16 cellular contexts compared by ENCODE assay signal in genomic region chr10:1824928-1825327, GRCh38.
DNase-seq lines count a peak whose midpoint lies in the region; ATAC-seq lines count a peak whose summit lies in the region.
"Had no signal": no experiment of that assay in that cellular context is flagged by ENCODE, and none has a peak within 500 bp of the region (broad histone marks: within the 10 kb centered on the region; RNA-seq: fewer than 3 reads in every experiment).

No MANE protein-coding gene starts in this region.

- peak; percentile 59 for DNase-seq in RPMI8226
- DNase-seq in D341Med (ENCODE audit: low spot score), result no peak
- DNase-seq in SK-N-DZ (ENCODE audit: low spot score), result no peak
- DNase-seq in DMS153 (lab: John Stamatoyannopoulos, UW), result no peak
- DNase-seq: activated naive CD4-positive, alpha-beta T cell; dorsolateral prefrontal cortex; GF-D8; KG1; NCI-H1694; NCI-H526; stimulated activated naive CD8-positive, alpha-beta T cell treated with anti-CD3 and anti-CD28 coated beads, Interleukin-15, Interleukin-2, amounts not matched to agents 100 U/mL and 50 U/mL, for 24 hours; T-helper 1 cell had no signal

- ATAC-seq in GM18502 (IDR thresholded peaks at IDR 0.05; ENCODE audit: poor library complexity, unreplicated experiment) (peak; percentile 89), GM21447 (IDR thresholded peaks at IDR 0.05; ENCODE audit: unreplicated experiment) (peak; percentile 55), HG03159 (IDR thresholded peaks at IDR 0.05; ENCODE audit: unreplicated experiment) (peak; percentile 88), HG02763 (IDR thresholded peaks at IDR 0.05; ENCODE audit: unreplicated experiment) (no peak)
- ATAC-seq: stimulated activated naive CD8-positive, alpha-beta T cell treated with anti-CD3 and anti-CD28 coated beads, Interleukin-15, Interleukin-2, amounts not matched to agents 100 U/mL and 50 U/mL, for 24 hours had no signal
